ENCODE assay signal across 8 cellular contexts in the genomic region with DNA sequence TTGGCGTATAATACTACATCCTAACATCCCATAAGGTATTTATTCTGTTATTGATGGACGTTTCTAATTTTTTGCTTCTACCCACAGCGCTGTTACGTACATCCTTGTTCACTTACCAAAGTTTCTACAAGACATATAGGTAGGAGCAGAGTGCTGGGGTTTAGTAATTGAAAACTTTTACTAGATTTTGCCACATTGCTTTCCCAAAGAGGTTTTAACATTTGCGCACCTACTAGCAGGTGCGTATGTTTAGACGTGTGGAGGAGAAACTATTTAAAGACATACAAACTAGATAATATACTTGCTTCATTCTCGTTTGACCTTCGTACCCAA. TPM values are rescaled to one million over a fixed set of nuclear protein-coding genes. Genes with fewer than 3 reads are reported as not detected.
DNase-seq lines count a peak whose midpoint lies in the region; ATAC-seq, FAIRE-seq and TF ChIP-seq lines count a peak whose summit lies in the region.

No MANE protein-coding gene starts in this region.

- no peaks in the 10 kb centered on the region for H3K9me3 ChIP-seq in kidney (ENCODE audit: control insufficient read depth in 1 of 2, low read length in 2 of 2)
- H3K9me3 ChIP-seq in tibial artery: no peaks in the 10 kb centered on the region

- H3K4me1 ChIP-seq in kidney (ENCODE audit: control insufficient read depth in 1 of 2, insufficient read depth in 1 of 2, low read depth in 1 of 2, low read length in 2 of 2): peaks cover 12 to 15% of the 10 kb centered on the region in 2 donors
- peaks cover 0 to 40% (median 29%) of the 10 kb centered on the region in 4 donors for H3K4me1 ChIP-seq in tibial artery

- H3K9ac ChIP-seq in kidney (ENCODE audit: low read length in 2 of 2): peak overlapping the region; percentile 72 to 100

- peak overlapping the region; percentile 97 for H3K4me3 ChIP-seq in H7 (ENCODE audit: insufficient read depth, low read depth, low read length)
- peak overlapping the region; percentile 84 to 90 for H3K4me3 ChIP-seq in kidney (ENCODE audit: low read length in 2 of 2)
- H3K4me3 ChIP-seq in tibial artery: peak overlapping the region; percentile 73 to 93

- POLR2A ChIA-PET in activated CD8-positive, alpha-beta T cell treated with anti-CD3 and anti-CD28 coated beads, Interleukin-2, amount 10 ng/mL, durations not matched to agents 7 days and 5 days (lab: Charles Lee): interaction anchor here (0.6 to 1.0 kb wide), 11 partner anchors 14 to 304 kb away, joined by 3 to 7 read pairs (median 4); a partner anchor contains a TSS

- H3K27me3 ChIP-seq in H7 (ENCODE audit: control insufficient read depth, insufficient read depth, low read length): no peaks in the 10 kb centered on the region
- H3K27me3 ChIP-seq in tibial artery: no peaks in the 10 kb centered on the region

- no peaks in the 10 kb centered on the region for H3K27me3 Mint-ChIP-seq in activated CD8-positive, alpha-beta T cell treated with anti-CD3 and anti-CD28 coated beads, Interleukin-2, amount 10 ng/mL, durations not matched to agents 7 days and 5 days (ENCODE audit: low read depth)

- no peaks in the 10 kb centered on the region for H3K9me3 Mint-ChIP-seq in activated CD8-positive, alpha-beta T cell treated with anti-CD3 and anti-CD28 coated beads, Interleukin-2, amount 10 ng/mL, durations not matched to agents 7 days and 5 days (ENCODE audit: insufficient read depth)

- ATAC-seq in activated CD8-positive, alpha-beta T cell treated with anti-CD3 and anti-CD28 coated beads, Interleukin-2, amount 10 ng/mL, durations not matched to agents 7 days and 5 days: peak; percentile 6

- TF ChIP-seq CTCF in C4-2B (conservative IDR thresholded peaks at IDR 0.05) (no peak), kidney (IDR thresholded peaks at IDR 0.05; ENCODE audit: borderline replicate concordance, extremely low read depth, insufficient read depth) (no peak), tibial artery (IDR thresholded peaks at IDR 0.05) (no peak)

- H3K27ac ChIP-seq in C4-2B: peak overlapping the region; percentile 98
- peak overlapping the region; percentile 98 to 100 for H3K27ac ChIP-seq in kidney (ENCODE audit: low read depth in 2 of 2, low read length in 2 of 2)
- peak overlapping the region; percentile 94 to 95 for H3K27ac ChIP-seq in tibial artery

- FAIRE-seq in kidney (lab: Jason Lieb, UNC): no peak

- no peak for DNase-seq in H7
- DNase-seq in activated CD8-positive, alpha-beta T cell treated with anti-CD3 and anti-CD28 coated beads, Interleukin-2, amount 10 ng/mL, durations not matched to agents 7 days and 5 days: no peak
- DNase-seq in kidney: no peak
- DNase-seq in tibial artery: no peak
- no peak for DNase-seq in NCI-H1092 (lab: John Stamatoyannopoulos, UW)
- DNase-seq in HCEC 1CT: no peak
- DNase-seq in GM03348 (ENCODE audit: low spot score): no peak

- peaks cover 38% of the 10 kb centered on the region for H3K4me1 Mint-ChIP-seq in activated CD8-positive, alpha-beta T cell treated with anti-CD3 and anti-CD28 coated beads, Interleukin-2, amount 10 ng/mL, durations not matched to agents 7 days and 5 days (ENCODE audit: low read depth)

- peaks cover 17% of the 10 kb centered on the region for H3K36me3 ChIP-seq in H7 (replicated peaks; ENCODE audit: control insufficient read depth, insufficient read depth, low read length)
- H3K36me3 ChIP-seq in kidney (ENCODE audit: control insufficient read depth in 1 of 2, insufficient read depth in 2 of 2, low read length in 2 of 2): peaks cover 4 to 7% of the 10 kb centered on the region in 2 donors
- peaks cover 13 to 15% (median 14%) of the 10 kb centered on the region in 3 donors for H3K36me3 ChIP-seq in tibial artery

- H3K27ac Mint-ChIP-seq in activated CD8-positive, alpha-beta T cell treated with anti-CD3 and anti-CD28 coated beads, Interleukin-2, amount 10 ng/mL, durations not matched to agents 7 days and 5 days: peak overlapping the region; percentile 100

- H3K4me3 Mint-ChIP-seq in activated CD8-positive, alpha-beta T cell treated with anti-CD3 and anti-CD28 coated beads, Interleukin-2, amount 10 ng/mL, durations not matched to agents 7 days and 5 days: peak overlapping the region; percentile 96

- peaks cover 42% of the 10 kb centered on the region for H3K36me3 Mint-ChIP-seq in activated CD8-positive, alpha-beta T cell treated with anti-CD3 and anti-CD28 coated beads, Interleukin-2, amount 10 ng/mL, durations not matched to agents 7 days and 5 days (ENCODE audit: low read depth)

- intact Hi-C loops in kidney (cut with DNase I): no loop called here
- intact Hi-C loops in tibial artery (cut with DNase I; ENCODE audit: low total_unique reads): loop anchor here (1.0 to 5.0 kb wide), 2 partner anchors 21 to 78 kb away; a partner anchor contains a TSS

- CTCF ChIA-PET in activated CD8-positive, alpha-beta T cell treated with anti-CD3 and anti-CD28 coated beads, Interleukin-2, amount 10 ng/mL, durations not matched to agents 7 days and 5 days (lab: Charles Lee): no interaction called here

RNA-seq across cellular contexts. Expression of a gene that starts 0.6 kb away (rescaled TPM):
- 1,511 and 1,563 TPM in 2 replicates for total RNA-seq in H7 (2014; rRNA removed; shearing (Covaris generic))
- total RNA-seq in activated CD8-positive, alpha-beta T cell treated with anti-CD3 and anti-CD28 coated beads, Interleukin-2, amount 10 ng/mL, durations not matched to agents 7 days and 5 days: 100 to 1,000 TPM; 784 to 807 TPM
- 864 TPM for total RNA-seq in kidney
- 2,520 TPM for polyA plus RNA-seq in kidney (ENCODE audit: insufficient read depth, low read depth, low replicate concordance)

RNA-seq across cellular contexts. Expression of a gene that starts 19.8 kb away (rescaled TPM):
- 3.3 and 3.5 TPM in 2 replicates for total RNA-seq in H7 (2014; rRNA removed; shearing (Covaris generic))
- under 1 TPM; 0.52 to 0.92 TPM for total RNA-seq in activated CD8-positive, alpha-beta T cell treated with anti-CD3 and anti-CD28 coated beads, Interleukin-2, amount 10 ng/mL, durations not matched to agents 7 days and 5 days
- 42.4 TPM for total RNA-seq in kidney
- polyA plus RNA-seq in kidney (ENCODE audit: insufficient read depth, low read depth, low replicate concordance): 66.6 TPM
